Comparison of ENCODE assay signal across 2 cellular contexts in genomic region chr3:134251731-134252391, GRCh38.
A peak's percentile ranks its signal among the peaks of the same experiment; 100 is the strongest.
TF ChIP-seq lines count a peak whose summit lies in the region.

No MANE protein-coding gene starts in this region.

TF ChIP-seq in A549, 52 proteins besides CTCF, POLR2A, EP300 and RAD21 (continued from another document):
- TF ChIP-seq JUN (IDR thresholded peaks at IDR 0.05), result no peak
- TF ChIP-seq TP53 (CRISPR knock-in tag; IDR thresholded peaks at IDR 0.05), result no peak
- no peak for TF ChIP-seq REST (IDR thresholded peaks at IDR 0.05)
- TF ChIP-seq CEBPB (IDR thresholded peaks at IDR 0.05), result no peak
- no peak for TF ChIP-seq CHD2 (IDR thresholded peaks at IDR 0.05; ENCODE audit: low read length, partially characterized antibody)
- TF ChIP-seq CHD4 (IDR thresholded peaks at IDR 0.05; ENCODE audit: borderline replicate concordance), result no peak
- TF ChIP-seq ZSCAN20 (CRISPR knock-in tag; IDR thresholded peaks at IDR 0.05), result no peak
- TF ChIP-seq CBX8 (IDR thresholded peaks at IDR 0.05), result no peak

TF ChIP-seq in H1, 55 proteins besides CTCF, POLR2A, EP300 and RAD21 (continued from another document):
- TF ChIP-seq CHD7 (IDR thresholded peaks at IDR 0.05; ENCODE audit: insufficient replicate concordance, low read length) (no peak), SIN3A (conservative IDR thresholded peaks at IDR 0.05 in 1 of 2, IDR thresholded peaks at IDR 0.05 in 1 of 2; ENCODE audit: low read depth in 1 of 2, low read length in 2 of 2) (0 out of 4 replicates have a peak, but pooled peaks of 1 of the 2 experiments have one; percentile 26), KDM4A (IDR thresholded peaks at IDR 0.05; ENCODE audit: low read depth, low read length, severe bottlenecking) (no peak), EGR1 (IDR thresholded peaks at IDR 0.05; ENCODE audit: borderline replicate concordance, low read depth, low read length) (no peak), CREB1 (IDR thresholded peaks at IDR 0.05) (no peak)
